Comparison of ENCODE assay signal across 8 cellular contexts in genomic region chr16:55478827-55479559, GRCh38. TPM values are rescaled to one million over a fixed set of nuclear protein-coding genes. Genes with fewer than 3 reads are reported as not detected.
A peak's percentile ranks its signal among the peaks of the same experiment; 100 is the strongest.
DNase-seq lines count a peak whose midpoint lies in the region; ATAC-seq and TF ChIP-seq lines count a peak whose summit lies in the region.

Gene MMP2, plus strand, starts transcription at chr16:55479198. Its CDS starts 282 bp downstream, at chr16:55479480.

- CTCF ChIA-PET in WTC11 (lab: Charles Lee) = interaction anchor here (0.6 to 2.8 kb wide), 5 partner anchors 9 to 222 kb away, joined by 3 to 33 read pairs (median 3); no protein-coding TSS in a partner anchor

- H3K27me3 ChIP-seq in H7 (ENCODE audit: control insufficient read depth, insufficient read depth, low read length) (peaks cover 45% of the 10 kb centered on the region), rectal smooth muscle tissue (ENCODE audit: control insufficient read depth, insufficient read depth, low read length) (peaks cover 3% of the 10 kb centered on the region)

- H3K27ac ChIP-seq in rectal smooth muscle tissue (ENCODE audit: low read depth, low read length) = peak within 1 kb of the TSS; percentile 83

- H3K4me3 Mint-ChIP-seq in WTC11 = peak within 1 kb of the TSS; percentile 90

- POLR2A ChIA-PET in WTC11 (lab: Charles Lee) = interaction anchor here (0.6 kb wide), 1 partner anchor 170 kb away, joined by 3 read pairs; no protein-coding TSS in a partner anchor

- in situ Hi-C loops in GM13977 (cut with MboI; ENCODE audit: low pct_unique_long_range_greater_than_20kb, low sequenced_read_pairs, unreplicated experiment) = no loop called here

- peak within 1 kb of the TSS; percentile 56 for H3K4me3 ChIP-seq in H7 (ENCODE audit: insufficient read depth, low read depth, low read length)
- H3K4me3 ChIP-seq in rectal smooth muscle tissue (ENCODE audit: low read length) = peak within 1 kb of the TSS; percentile 61

- 0 out of 2 replicates have a peak within 1 kb of the TSS, but pooled peaks have one; percentile 48 for H3K27ac Mint-ChIP-seq in WTC11

- H3K4me1 ChIP-seq in rectal smooth muscle tissue (ENCODE audit: control insufficient read depth, insufficient read depth, low read length) = peaks cover 5% of the 10 kb centered on the region

- H3K9ac ChIP-seq in rectal smooth muscle tissue (ENCODE audit: low read length) = no peak within 1 kb of the TSS

- peaks cover 7% of the 10 kb centered on the region for H3K36me3 Mint-ChIP-seq in WTC11

- H3K27me3 Mint-ChIP-seq in WTC11 (ENCODE audit: low read depth) = peaks cover 66% of the 10 kb centered on the region

- H3K36me3 ChIP-seq in H7 (replicated peaks; ENCODE audit: control insufficient read depth, insufficient read depth, low read length) (no peaks in the 10 kb centered on the region), rectal smooth muscle tissue (ENCODE audit: control insufficient read depth, insufficient read depth, low read length) (no peaks in the 10 kb centered on the region)

- no peaks in the 10 kb centered on the region for H3K9me3 Mint-ChIP-seq in WTC11

- ATAC-seq in WTC11 = peak; percentile 86
- ATAC-seq in left cardiac atrium = peak; percentile 57 to 77
- no peak for ATAC-seq in GM19452 (IDR thresholded peaks at IDR 0.05; ENCODE audit: unreplicated experiment)
- no peak for ATAC-seq in GM19324 (IDR thresholded peaks at IDR 0.05; ENCODE audit: low FRiP score, unreplicated experiment)

- TF ChIP-seq CTCF in WTC11 (IDR thresholded peaks at IDR 0.05) (no peak), GM13977 (IDR thresholded peaks at IDR 0.05; ENCODE audit: extremely low read depth, insufficient read depth, missing control alignments) (no peak)

- intact Hi-C loops in left cardiac atrium (cut with DNase I) (no loop called here), posterior cingulate gyrus (cut with DNase I) (no loop called here)

- DNase-seq in H7 (peak; percentile 96), WTC11 (ENCODE audit: low spot score) (peak; percentile 80), left cardiac atrium (peak; percentile 78), posterior cingulate gyrus (no peak), GM13977 (ENCODE audit: low spot score) (no peak)

- H3K4me1 Mint-ChIP-seq in WTC11 = peaks cover 38% of the 10 kb centered on the region

TF ChIP-seq in WTC11, 78 proteins besides CTCF, POLR2A, EP300 and RAD21:
- TF ChIP-seq SP1 (CRISPR knock-in tag; conservative IDR thresholded peaks at IDR 0.05) = peak; percentile 35; the same call in 1 of the 2 replicates
- TF ChIP-seq ZNF423 (CRISPR knock-in tag; IDR thresholded peaks at IDR 0.05) = 0 out of 2 replicates have a peak, but pooled peaks have one; percentile 34
- no peak for TF ChIP-seq TEAD1 (CRISPR knock-in tag; IDR thresholded peaks at IDR 0.05)
- TF ChIP-seq ATF6 (CRISPR knock-in tag; IDR thresholded peaks at IDR 0.05) = no peak
- no peak for TF ChIP-seq IRF1 (CRISPR knock-in tag; IDR thresholded peaks at IDR 0.05)
- TF ChIP-seq ELF4 (CRISPR knock-in tag; IDR thresholded peaks at IDR 0.05; ENCODE audit: low read depth) = no peak

RNA-seq across cellular contexts. Expression of gene MMP2, which starts in this region (rescaled TPM):
- total RNA-seq in H7 (2014; rRNA removed; shearing (Covaris generic)) = 33.7 and 36.7 TPM in 2 replicates
- 51.5 to 61.3 TPM (median 55.8 TPM) in 3 replicates for total RNA-seq in WTC11 (2021)
- total RNA-seq in left cardiac atrium = 100 to 1,000 TPM; 153 to 204 TPM

Comparison
In these comparisons a context has a peak if more than half of its experiments do, and no peak if none do; other contexts are left out.
1. DNase-seq: peak in H7 (single experiment), WTC11 (single experiment) and left cardiac atrium (single experiment); none in posterior cingulate gyrus (0 of 10) and GM13977 (single experiment).
2. ATAC-seq: peak in WTC11 (single experiment) and left cardiac atrium (2 of 2); none in GM19452 (single experiment) and GM19324 (single experiment).